In the genomic region with DNA sequence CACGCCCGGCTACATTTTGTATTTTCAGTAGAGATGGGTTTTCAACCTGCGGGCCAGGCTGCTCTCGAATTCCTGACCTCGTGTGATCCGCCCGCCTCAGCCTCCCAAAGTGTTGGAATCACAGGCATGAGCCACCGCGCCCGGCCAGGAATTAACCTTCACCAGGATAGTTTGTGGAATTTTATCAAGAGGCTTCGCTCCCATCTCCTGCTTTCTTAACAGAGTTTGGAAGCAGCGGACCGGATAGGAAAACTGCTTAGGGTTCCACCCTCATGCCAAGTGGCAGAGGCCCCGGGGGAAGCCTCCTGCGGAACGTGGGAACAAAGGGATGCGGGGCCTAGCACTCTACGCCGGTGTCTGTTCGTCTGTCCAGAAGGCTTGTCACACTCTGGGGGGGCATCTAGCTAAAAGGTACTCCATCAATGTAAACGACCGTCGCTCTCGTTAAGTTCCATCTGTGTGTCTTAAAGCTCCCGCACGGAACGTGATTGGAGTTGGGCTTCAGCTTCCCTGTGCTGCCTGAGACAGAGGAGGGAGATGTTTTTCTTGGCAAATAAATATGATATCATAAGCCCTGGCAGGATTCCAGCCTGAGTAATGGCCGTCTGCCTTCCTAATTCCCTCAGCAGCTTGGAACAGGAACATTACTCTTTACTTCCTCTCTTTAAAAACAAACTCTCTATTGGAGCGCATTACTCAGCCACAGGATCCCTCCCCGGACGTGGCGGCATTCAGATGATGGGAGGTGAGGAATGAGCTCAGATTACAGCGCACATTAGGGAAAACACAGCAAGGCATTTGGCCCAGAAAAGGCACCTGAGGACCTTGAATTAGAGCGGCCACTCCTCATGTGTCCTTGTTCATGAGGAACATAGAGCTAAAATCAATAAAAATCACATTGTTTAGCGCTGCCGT, we compare ENCODE assay signal across 8 cellular contexts.
DNase-seq lines count a peak whose midpoint lies in the region; ATAC-seq and TF ChIP-seq lines count a peak whose summit lies in the region.

No MANE protein-coding gene starts in this region.

- DNase-seq in AG10803 (ENCODE audit: low read depth) (peak; percentile 91), NCI-H1092 (lab: John Stamatoyannopoulos, UW) (peak; percentile 87), T-helper 17 cell (no peak), left cardiac atrium (peak; percentile 81), GDM1 (lab: John Stamatoyannopoulos, UW) (no peak)
- no peak for DNase-seq in activated T-cell treated with anti-CD3 and anti-CD28 coated beads, Interleukin-2, amount 50 U/mL, for 4 hours

- H3K27me3 ChIP-seq in skeletal muscle satellite cell (ENCODE audit: control insufficient read depth, insufficient read depth, low read length): no peaks in the 10 kb centered on the region

- no peaks in the 10 kb centered on the region for H3K9me3 ChIP-seq in T-helper 17 cell (ENCODE audit: control insufficient read depth, low read length, poor library complexity, severe bottlenecking)
- no peaks in the 10 kb centered on the region for H3K9me3 ChIP-seq in skeletal muscle satellite cell (replicated peaks; ENCODE audit: low read length)

- H3K27ac Mint-ChIP-seq in T-helper 17 cell: peak overlapping the region; percentile 11

- TF ChIP-seq CTCF in AG10803 (conservative IDR thresholded peaks at IDR 0.05; ENCODE audit: low read length): no peak

- H3K4me2 ChIP-seq in skeletal muscle satellite cell (ENCODE audit: low read length): peak overlapping the region; percentile 79

- ATAC-seq in T-helper 17 cell (no peak), left cardiac atrium (peak; percentile 90 to 96), HG03025 (IDR thresholded peaks at IDR 0.05; ENCODE audit: low FRiP score, unreplicated experiment) (no peak)
- no peak for ATAC-seq in activated T-cell treated with anti-CD3 and anti-CD28 coated beads, Interleukin-2, amount 50 U/mL, for 4 hours

- no peaks in the 10 kb centered on the region for H3K36me3 Mint-ChIP-seq in T-helper 17 cell (ENCODE audit: low read depth)
- no peaks in the 10 kb centered on the region for H3K36me3 Mint-ChIP-seq in activated T-cell treated with anti-CD3 and anti-CD28 coated beads, Interleukin-2, amount 50 U/mL, for 4 hours (ENCODE audit: insufficient read depth)

- H3K9ac ChIP-seq in skeletal muscle satellite cell (ENCODE audit: low read depth, low read length): peak overlapping the region; percentile 78

- H3K27me3 Mint-ChIP-seq in T-helper 17 cell: peaks cover 18% of the 10 kb centered on the region
- H3K27me3 Mint-ChIP-seq in activated T-cell treated with anti-CD3 and anti-CD28 coated beads, Interleukin-2, amount 50 U/mL, for 4 hours (ENCODE audit: low read depth): no peaks in the 10 kb centered on the region

- no peaks in the 10 kb centered on the region for H3K9me3 Mint-ChIP-seq in activated T-cell treated with anti-CD3 and anti-CD28 coated beads, Interleukin-2, amount 50 U/mL, for 4 hours

- H3K4me1 ChIP-seq in skeletal muscle satellite cell (ENCODE audit: control insufficient read depth, insufficient read depth, low read length): peaks cover 12% of the 10 kb centered on the region

- no peaks in the 10 kb centered on the region for H3K4me1 Mint-ChIP-seq in T-helper 17 cell
- no peaks in the 10 kb centered on the region for H3K4me1 Mint-ChIP-seq in activated T-cell treated with anti-CD3 and anti-CD28 coated beads, Interleukin-2, amount 50 U/mL, for 4 hours (ENCODE audit: low read depth)

- no peaks in the 10 kb centered on the region for H3K36me3 ChIP-seq in skeletal muscle satellite cell (ENCODE audit: insufficient read depth, low read length)

- H3K4me3 ChIP-seq in AG10803 (ENCODE audit: low read length) (peak overlapping the region; percentile 39), skeletal muscle satellite cell (ENCODE audit: low read length) (peak overlapping the region; percentile 63)

- intact Hi-C loops in left cardiac atrium (cut with DNase I): no loop called here

- H3K4me3 Mint-ChIP-seq in T-helper 17 cell: no peak overlapping the region
- no peak overlapping the region for H3K4me3 Mint-ChIP-seq in activated T-cell treated with anti-CD3 and anti-CD28 coated beads, Interleukin-2, amount 50 U/mL, for 4 hours

Comparison
In these comparisons a context has a peak if more than half of its experiments do, and no peak if none do; other contexts are left out.
1. DNase-seq: peak in AG10803 (single experiment), NCI-H1092 (single experiment) and left cardiac atrium (single experiment); none in T-helper 17 cell (0 of 3), activated T-cell treated with anti-CD3 and anti-CD28 coated beads, Interleukin-2, amount 50 U/mL, for 4 hours (single experiment) and GDM1 (single experiment).
2. ATAC-seq: peak in left cardiac atrium (2 of 2); none in T-helper 17 cell (single experiment), activated T-cell treated with anti-CD3 and anti-CD28 coated beads, Interleukin-2, amount 50 U/mL, for 4 hours (0 of 2) and HG03025 (single experiment).